ENCODE assay signal across 8 cellular contexts in genomic region chr9:109440797-109441287, GRCh38. TPM values are rescaled to one million over a fixed set of nuclear protein-coding genes. Genes with fewer than 3 reads are reported as not detected.
DNase-seq lines count a peak whose midpoint lies in the region; ATAC-seq and TF ChIP-seq lines count a peak whose summit lies in the region.

No MANE protein-coding gene starts in this region.

- DNase-seq in CD4-positive, CD25-positive, alpha-beta regulatory T cell, result peak; percentile 18 to 74 (median 40)
- peak; percentile 54 for DNase-seq in GM19238 (ENCODE audit: insufficient read length, low spot score)
- DNase-seq in NCI-H2171 (lab: John Stamatoyannopoulos, UW), result peak; percentile 52
- DNase-seq in ecto neural progenitor cell (ENCODE audit: low spot score), result peak; percentile 65
- peak; percentile 76 for DNase-seq in medulla oblongata (ENCODE audit: extremely low spot score)
- peak; percentile 53 for DNase-seq in stomach

- no peak for TF ChIP-seq POLR2A in stomach (IDR thresholded peaks at IDR 0.05)

- ATAC-seq in CD4-positive, CD25-positive, alpha-beta regulatory T cell (ENCODE audit: low read depth in 2 of 2), result peak; percentile 70 to 76
- peak; percentile 98 for ATAC-seq in HG03159 (IDR thresholded peaks at IDR 0.05; ENCODE audit: unreplicated experiment)

- no peaks in the 10 kb centered on the region for H3K36me3 ChIP-seq in CD4-positive, CD25-positive, alpha-beta regulatory T cell (ENCODE audit: control insufficient read depth, insufficient read depth, low read length)
- peaks cover 0 to 34% (median 6%) of the 10 kb centered on the region in 4 donors for H3K36me3 ChIP-seq in stomach

- H3K4me3 Mint-ChIP-seq in CD4-positive, CD25-positive, alpha-beta regulatory T cell, result no peak overlapping the region

- no peak for TF ChIP-seq EP300 in stomach (IDR thresholded peaks at IDR 0.05)

- H3K4me1 Mint-ChIP-seq in CD4-positive, CD25-positive, alpha-beta regulatory T cell, result peaks cover 0 to 15% (median 2%) of the 10 kb centered on the region in 4 donors

- H3K27me3 ChIP-seq in CD4-positive, CD25-positive, alpha-beta regulatory T cell (ENCODE audit: control insufficient read depth, insufficient read depth, low read length), result peaks cover 11% of the 10 kb centered on the region
- H3K27me3 ChIP-seq in stomach, result no peaks in the 10 kb centered on the region

- no peak overlapping the region for H3K4me3 ChIP-seq in CD4-positive, CD25-positive, alpha-beta regulatory T cell (ENCODE audit: low read depth, low read length)
- no peak overlapping the region for H3K4me3 ChIP-seq in stomach

- no peaks in the 10 kb centered on the region for H3K36me3 Mint-ChIP-seq in CD4-positive, CD25-positive, alpha-beta regulatory T cell

- WGBS in stomach, 5 donors, result 1 to 9% (median 5%) methylated on average over 4 of the region's 4 CpGs

- no peaks in the 10 kb centered on the region for H3K9me3 ChIP-seq in CD4-positive, CD25-positive, alpha-beta regulatory T cell (ENCODE audit: control insufficient read depth in 2 of 2, low read length in 2 of 2)
- H3K9me3 ChIP-seq in stomach, result no peaks in the 10 kb centered on the region

- no peak overlapping the region for H3K27ac Mint-ChIP-seq in CD4-positive, CD25-positive, alpha-beta regulatory T cell

- H3K4me1 ChIP-seq in CD4-positive, CD25-positive, alpha-beta regulatory T cell (ENCODE audit: control insufficient read depth, insufficient read depth, low read length, poor library complexity, severe bottlenecking), result no peaks in the 10 kb centered on the region
- peaks cover 0 to 14% (median 8%) of the 10 kb centered on the region in 4 donors for H3K4me1 ChIP-seq in stomach

- no peak overlapping the region for H3K27ac ChIP-seq in CD4-positive, CD25-positive, alpha-beta regulatory T cell (ENCODE audit: insufficient read depth, low read length, poor library complexity, severe bottlenecking)
- H3K27ac ChIP-seq in VCaP (peak overlapping the region; percentile 26), stomach (peak overlapping the region in 1 of 5 donors; percentile 8)

- intact Hi-C loops in stomach (cut with DNase I; ENCODE audit: low total_unique reads), result no loop called here

- TF ChIP-seq CTCF in VCaP (conservative IDR thresholded peaks at IDR 0.05) (peak; percentile 97), stomach (IDR thresholded peaks at IDR 0.05) (peak in 5 of 7 experiments; percentile 64 to 84 (median 77))

- peaks cover 20% of the 10 kb centered on the region for H3K27me3 Mint-ChIP-seq in CD4-positive, CD25-positive, alpha-beta regulatory T cell

- no peaks in the 10 kb centered on the region for H3K9me3 Mint-ChIP-seq in CD4-positive, CD25-positive, alpha-beta regulatory T cell

RNA-seq across cellular contexts. Expression of gene PTPN3, which starts 57.3 kb away (rescaled TPM):
- total RNA-seq in CD4-positive, CD25-positive, alpha-beta regulatory T cell, result 0.47 TPM
- polyA plus RNA-seq in CD4-positive, CD25-positive, alpha-beta regulatory T cell, result under 1 TPM in 3 of 4 donors, not detected in 1; 0.03 to 0.23 (median 0.20) TPM
- total RNA-seq in stomach, result 10 to 100 TPM in 4 of 5 donors, 1 to 10 TPM in 1; 4.7 to 16.7 (median 13.4) TPM
- polyA plus RNA-seq in stomach, result 10 to 100 TPM in 2 of 3 donors, 1 to 10 TPM in 1; 8.0 to 14.4 (median 10.4) TPM
